ENCODE assay signal across 11 cellular contexts in the genomic region with DNA sequence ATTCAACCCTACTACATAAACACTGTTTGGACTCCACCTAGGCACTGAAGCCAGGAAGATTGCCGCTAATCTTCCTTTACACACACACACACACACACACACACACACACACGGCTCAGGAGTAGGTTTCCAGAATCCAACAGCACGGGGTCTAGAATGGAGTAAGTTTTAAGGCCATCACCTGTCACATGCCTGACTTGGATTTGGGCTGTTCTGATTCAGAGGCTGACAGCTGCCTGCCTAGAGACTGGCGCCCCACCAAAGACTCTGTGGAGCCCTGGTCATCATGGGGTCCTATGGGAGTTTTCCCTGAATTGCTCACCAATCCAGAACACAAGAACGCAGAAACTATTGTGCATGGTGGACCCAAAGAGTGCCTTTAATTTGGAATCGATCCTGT. TPM values are rescaled to one million over a fixed set of nuclear protein-coding genes. Genes with fewer than 3 reads are reported as not detected.
DNase-seq lines count a peak whose midpoint lies in the region; ATAC-seq and TF ChIP-seq lines count a peak whose summit lies in the region.
"Had no signal": no experiment of that assay in that cellular context is flagged by ENCODE, and none has a peak within 500 bp of the region (broad histone marks: within the 10 kb centered on the region; RNA-seq: fewer than 3 reads in every experiment).

No MANE protein-coding gene starts in this region.

- TF ChIP-seq POLR2A in uterus (IDR thresholded peaks at IDR 0.05), result no peak

- WGBS in SK-N-SH (ENCODE audit: low lambda C conversion rate), result 93% methylated on average over 6 of the region's 6 CpGs

- no peaks in the 10 kb centered on the region for H3K79me2 ChIP-seq in SK-N-SH (ENCODE audit: insufficient read depth)

- H3K36me3 ChIP-seq in SK-N-SH (replicated peaks in 1 of 2; ENCODE audit: control insufficient read depth in 1 of 2, insufficient read depth in 2 of 2, low read length in 1 of 2), result no peaks in the 10 kb centered on the region
- H3K36me3 ChIP-seq in right atrium auricular region, result no peaks in the 10 kb centered on the region
- H3K36me3 ChIP-seq in rectal smooth muscle tissue (ENCODE audit: control insufficient read depth, insufficient read depth, low read length), result no peaks in the 10 kb centered on the region
- H3K36me3 ChIP-seq in uterus, result no peaks in the 10 kb centered on the region

- no peak overlapping the region for H3K4me2 ChIP-seq in SK-N-SH

- H3K4me1 ChIP-seq in SK-N-SH (ENCODE audit: control insufficient read depth in 1 of 2, insufficient read depth in 2 of 2, low read depth in 1 of 2, low read length in 1 of 2), result peaks cover 23% of the 10 kb centered on the region in 2 experiments; a peak in 3 of 4 replicates
- H3K4me1 ChIP-seq in right atrium auricular region, result peaks cover 0 to 48% of the 10 kb centered on the region in 2 donors
- peaks cover 21% of the 10 kb centered on the region for H3K4me1 ChIP-seq in rectal smooth muscle tissue (ENCODE audit: control insufficient read depth, insufficient read depth, low read length)
- H3K4me1 ChIP-seq in uterus, result peaks cover 0 to 8% of the 10 kb centered on the region in 2 donors

- intact Hi-C loops in uterus (cut with DNase I; ENCODE audit: low total_unique reads), result loop anchor here (5.0 kb wide), 1 partner anchor 194 kb away; no protein-coding TSS in a partner anchor

- H3K9ac ChIP-seq in SK-N-SH (no peak overlapping the region), rectal smooth muscle tissue (ENCODE audit: low read length) (no peak overlapping the region)

- H3K27me3 ChIP-seq in SK-N-SH (ENCODE audit: insufficient read depth), result no peaks in the 10 kb centered on the region
- no peaks in the 10 kb centered on the region for H3K27me3 ChIP-seq in right atrium auricular region
- no peaks in the 10 kb centered on the region for H3K27me3 ChIP-seq in rectal smooth muscle tissue (ENCODE audit: control insufficient read depth, insufficient read depth, low read length)
- H3K27me3 ChIP-seq in uterus, result no peaks in the 10 kb centered on the region

- H3K9me3 ChIP-seq in SK-N-SH (0 out of 2 replicates have a peak, but pooled peaks cover 3% of the 10 kb centered on the region), right atrium auricular region (peaks cover 0 to 6% of the 10 kb centered on the region in 2 donors), uterus (no peaks in the 10 kb centered on the region)

- no peak for ATAC-seq in SK-N-SH treated with all-trans-retinoic acid at 6 μM for 48 hours
- ATAC-seq: activated CD8-positive, alpha-beta memory T cell treated with anti-CD3 and anti-CD28 coated beads, Interleukin-2, amount 10 ng/mL, durations not matched to agents 7 days and 5 days had no signal

- TF ChIP-seq CTCF in SK-N-SH (IDR thresholded peaks at IDR 0.05) (no peak), right atrium auricular region (IDR thresholded peaks at IDR 0.05) (no peak), uterus (IDR thresholded peaks at IDR 0.05) (no peak)

- no peaks in the 10 kb centered on the region for H3K9me2 ChIP-seq in SK-N-SH

- no peak overlapping the region for H2AFZ ChIP-seq in SK-N-SH (ENCODE audit: low read depth)

- no peak for TF ChIP-seq RAD21 in SK-N-SH (IDR thresholded peaks at IDR 0.05; ENCODE audit: low read length)

- POLR2A ChIA-PET in SK-N-SH (lab: Yijun Ruan, JAX), result no interaction called here

- no peak for TF ChIP-seq EP300 in SK-N-SH (IDR thresholded peaks at IDR 0.05; ENCODE audit: borderline replicate concordance in 1 of 2, low read depth in 1 of 2, low read length in 1 of 2)

- no peak for DNase-seq in SK-N-SH
- peak; percentile 70 for DNase-seq in right atrium auricular region (ENCODE audit: low spot score)
- DNase-seq in uterus, result peak in 1 of 2 donors; percentile 27
- DNase-seq in activated CD4-positive, alpha-beta T cell treated with anti-CD3 and anti-CD28 coated beads for 1 hour, result no peak
- DNase-seq in activated effector memory CD4-positive, alpha-beta T cell treated with anti-CD3 and anti-CD28 coated beads, Interleukin-2, amount 50 U/mL, for 16 hours, result no peak
- DNase-seq in stimulated activated CD4-positive, alpha-beta T cell treated with anti-CD3 and anti-CD28 coated beads, Interleukin-15, amount 100 ng/mL, for 24 hours, result no peak
- DNase-seq: 8988T; activated CD8-positive, alpha-beta memory T cell treated with anti-CD3 and anti-CD28 coated beads, Interleukin-2, amount 10 ng/mL, durations not matched to agents 7 days and 5 days; SHP77 treated with DMSO at 0.1 percent for 48 hours had no signal

- H4K20me1 ChIP-seq in SK-N-SH (ENCODE audit: insufficient read depth), result no peaks in the 10 kb centered on the region

- no peak overlapping the region for H3K4me3 ChIP-seq in SK-N-SH (ENCODE audit: low read depth in 2 of 2, low read length in 1 of 2)
- no peak overlapping the region for H3K4me3 ChIP-seq in right atrium auricular region
- no peak overlapping the region for H3K4me3 ChIP-seq in rectal smooth muscle tissue (ENCODE audit: low read length)
- no peak overlapping the region for H3K4me3 ChIP-seq in uterus

- CTCF ChIA-PET in SK-N-SH (lab: Yijun Ruan, JAX), result interaction anchor here (1.3 kb wide), 1 partner anchor 18 kb away, joined by 4 read pairs; no protein-coding TSS in a partner anchor

- H3K27ac ChIP-seq in SK-N-SH (ENCODE audit: low read depth in 2 of 2, low read length in 1 of 2) (peak overlapping the region; percentile 59 to 77; a peak in 3 of 4 replicates), right atrium auricular region (peak overlapping the region; percentile 50 to 70), rectal smooth muscle tissue (ENCODE audit: low read depth, low read length) (peak overlapping the region; percentile 63), uterus (peak overlapping the region; percentile 81)

- peaks cover 10% of the 10 kb centered on the region for H3F3A ChIP-seq in SK-N-SH (replicated peaks; ENCODE audit: insufficient read depth)

TF ChIP-seq in SK-N-SH, 30 proteins besides CTCF, POLR2A, EP300 and RAD21:
- TF ChIP-seq, protein P1, sequence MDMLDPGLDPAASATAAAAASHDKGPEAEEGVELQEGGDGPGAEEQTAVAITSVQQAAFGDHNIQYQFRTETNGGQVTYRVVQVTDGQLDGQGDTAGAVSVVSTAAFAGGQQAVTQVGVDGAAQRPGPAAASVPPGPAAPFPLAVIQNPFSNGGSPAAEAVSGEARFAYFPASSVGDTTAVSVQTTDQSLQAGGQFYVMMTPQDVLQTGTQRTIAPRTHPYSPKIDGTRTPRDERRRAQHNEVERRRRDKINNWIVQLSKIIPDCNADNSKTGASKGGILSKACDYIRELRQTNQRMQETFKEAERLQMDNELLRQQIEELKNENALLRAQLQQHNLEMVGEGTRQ (IDR thresholded peaks at IDR 0.05; ENCODE audit: borderline replicate concordance, low read depth, low read length), result no peak
- no peak for TF ChIP-seq RCOR1 (IDR thresholded peaks at IDR 0.05; ENCODE audit: low read length)

TF ChIP-seq in SK-N-SH treated with all-trans-retinoic acid at 6 μM for 48 hours, 23 proteins besides CTCF, POLR2A, EP300 and RAD21 (continues in another document):
- TF ChIP-seq TCF4 (CRISPR knock-in tag; IDR thresholded peaks at IDR 0.05; ENCODE audit: borderline replicate concordance) (no peak), TOX (CRISPR knock-in tag; IDR thresholded peaks at IDR 0.05; ENCODE audit: borderline replicate concordance) (no peak), ARNTL (CRISPR knock-in tag; IDR thresholded peaks at IDR 0.05; ENCODE audit: borderline replicate concordance, low read depth) (no peak), ISL1 (CRISPR knock-in tag; IDR thresholded peaks at IDR 0.05) (no peak), ZC3H10 (CRISPR knock-in tag; IDR thresholded peaks at IDR 0.05) (no peak), ZNF565 (CRISPR knock-in tag; conservative IDR thresholded peaks at IDR 0.05; ENCODE audit: low read depth) (no peak), SNAI2 (CRISPR knock-in tag; IDR thresholded peaks at IDR 0.05) (no peak)
- TF ChIP-seq, protein P2, sequence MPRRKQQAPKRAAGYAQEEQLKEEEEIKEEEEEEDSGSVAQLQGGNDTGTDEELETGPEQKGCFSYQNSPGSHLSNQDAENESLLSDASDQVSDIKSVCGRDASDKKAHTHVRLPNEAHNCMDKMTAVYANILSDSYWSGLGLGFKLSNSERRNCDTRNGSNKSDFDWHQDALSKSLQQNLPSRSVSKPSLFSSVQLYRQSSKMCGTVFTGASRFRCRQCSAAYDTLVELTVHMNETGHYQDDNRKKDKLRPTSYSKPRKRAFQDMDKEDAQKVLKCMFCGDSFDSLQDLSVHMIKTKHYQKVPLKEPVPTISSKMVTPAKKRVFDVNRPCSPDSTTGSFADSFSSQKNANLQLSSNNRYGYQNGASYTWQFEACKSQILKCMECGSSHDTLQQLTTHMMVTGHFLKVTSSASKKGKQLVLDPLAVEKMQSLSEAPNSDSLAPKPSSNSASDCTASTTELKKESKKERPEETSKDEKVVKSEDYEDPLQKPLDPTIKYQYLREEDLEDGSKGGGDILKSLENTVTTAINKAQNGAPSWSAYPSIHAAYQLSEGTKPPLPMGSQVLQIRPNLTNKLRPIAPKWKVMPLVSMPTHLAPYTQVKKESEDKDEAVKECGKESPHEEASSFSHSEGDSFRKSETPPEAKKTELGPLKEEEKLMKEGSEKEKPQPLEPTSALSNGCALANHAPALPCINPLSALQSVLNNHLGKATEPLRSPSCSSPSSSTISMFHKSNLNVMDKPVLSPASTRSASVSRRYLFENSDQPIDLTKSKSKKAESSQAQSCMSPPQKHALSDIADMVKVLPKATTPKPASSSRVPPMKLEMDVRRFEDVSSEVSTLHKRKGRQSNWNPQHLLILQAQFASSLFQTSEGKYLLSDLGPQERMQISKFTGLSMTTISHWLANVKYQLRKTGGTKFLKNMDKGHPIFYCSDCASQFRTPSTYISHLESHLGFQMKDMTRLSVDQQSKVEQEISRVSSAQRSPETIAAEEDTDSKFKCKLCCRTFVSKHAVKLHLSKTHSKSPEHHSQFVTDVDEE (CRISPR knock-in tag; IDR thresholded peaks at IDR 0.05), result no peak

RNA-seq across cellular contexts. Expression of a gene that starts 10.9 kb away (rescaled TPM):
- polyA plus RNA-seq in SK-N-SH (2012; rRNA removed), result 3.8 and 4.6 TPM in 2 replicates
- 0.15 and 0.39 TPM in 2 replicates for polyA plus RNA-seq in SK-N-SH (2012; cell fraction: cytosol; rRNA removed)
- polyA plus RNA-seq in SK-N-SH (2012; cell fraction: nucleus; rRNA removed), result 39.1 and 56.6 TPM in 2 replicates
- total RNA-seq in right atrium auricular region (under 1 TPM in 1 of 2 donors, not detected in 1; 0.94 TPM), uterus (10 to 100 TPM in 1 of 4 donors, 1 to 10 TPM in 2, under 1 TPM in 1; 0.29 to 22.8 (median 4.2) TPM)
